In the genomic region with DNA sequence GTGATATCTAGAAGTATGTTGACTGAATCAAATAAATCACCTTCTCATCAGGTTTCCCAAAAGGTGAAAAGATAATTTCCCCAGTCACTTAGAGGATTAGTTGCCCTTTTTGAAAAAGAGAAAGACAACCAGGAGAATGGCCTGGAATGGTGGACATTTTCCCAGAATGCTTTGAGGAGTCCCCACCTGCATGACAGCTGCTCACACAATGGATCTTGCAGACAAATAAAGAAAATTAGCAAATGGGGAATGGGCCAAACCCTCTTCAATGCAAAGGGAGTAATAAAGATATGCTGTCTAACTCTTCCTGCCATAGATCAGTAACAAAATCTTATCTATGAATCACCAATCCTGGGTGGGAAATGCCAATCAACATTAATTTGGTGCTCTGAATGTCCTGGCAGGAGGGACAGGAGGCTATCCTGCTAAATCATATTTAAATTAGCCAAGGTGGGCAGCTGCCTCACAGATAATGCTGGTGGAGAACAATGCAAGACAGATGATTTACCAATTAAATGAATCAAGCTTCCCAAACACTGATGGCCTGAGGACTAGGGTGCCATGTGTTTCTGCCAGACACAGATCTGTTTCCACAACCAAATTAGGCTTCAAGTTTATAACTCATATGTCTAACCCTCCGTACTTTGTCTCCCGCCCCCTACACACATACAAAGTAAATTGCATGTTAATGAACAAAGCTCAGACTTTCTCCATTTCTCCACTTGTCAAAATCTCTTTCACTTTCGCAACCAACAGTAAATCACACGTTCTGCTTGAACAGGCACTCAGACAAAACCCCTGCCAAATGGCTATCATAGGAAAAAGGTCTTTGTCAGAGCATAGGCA, we compare ENCODE assay signal across 9 cellular contexts.
DNase-seq lines count a peak whose midpoint lies in the region; ATAC-seq and TF ChIP-seq lines count a peak whose summit lies in the region.
"Had no signal": no experiment of that assay in that cellular context is flagged by ENCODE, and none has a peak within 500 bp of the region (broad histone marks: within the 10 kb centered on the region; RNA-seq: fewer than 3 reads in every experiment).

No MANE protein-coding gene starts in this region.

- DNase-seq in activated T-cell treated with anti-CD3 and anti-CD28 coated beads, Interleukin-2, amount 50 U/mL, for 4 hours: no peak
- no peak for DNase-seq in activated T-cell treated with anti-CD3 and anti-CD28 coated beads, Interleukin-2, amount 50 U/mL, for 72 hours
- DNase-seq in NCI-H345 treated with DMSO at 0.1 percent for 48 hours (lab: John Stamatoyannopoulos, UW; ENCODE audit: unreplicated experiment): peak; percentile 57
- no peak for DNase-seq in left lung
- no peak for DNase-seq in HuH-7 (ENCODE audit: low spot score)
- DNase-seq in activated T-cell treated with anti-CD3 and anti-CD28 coated beads, Interleukin-2, amount 50 U/mL, for 24 hours: no peak
- no peak for DNase-seq in sciatic nerve (ENCODE audit: low spot score)

- peaks cover 3% of the 10 kb centered on the region for H3K4me1 Mint-ChIP-seq in activated T-cell treated with anti-CD3 and anti-CD28 coated beads, Interleukin-2, amount 50 U/mL, for 4 hours (ENCODE audit: low read depth)
- peaks cover 7% of the 10 kb centered on the region for H3K4me1 Mint-ChIP-seq in activated T-cell treated with anti-CD3 and anti-CD28 coated beads, Interleukin-2, amount 50 U/mL, for 72 hours (ENCODE audit: low read depth)
- peaks cover 5% of the 10 kb centered on the region for H3K4me1 Mint-ChIP-seq in activated T-cell treated with anti-CD3 and anti-CD28 coated beads, Interleukin-2, amount 50 U/mL, for 24 hours (ENCODE audit: low read depth)

- H3K9me3 Mint-ChIP-seq in activated T-cell treated with anti-CD3 and anti-CD28 coated beads, Interleukin-2, amount 50 U/mL, for 4 hours: peaks cover 7% of the 10 kb centered on the region
- no peaks in the 10 kb centered on the region for H3K9me3 Mint-ChIP-seq in activated T-cell treated with anti-CD3 and anti-CD28 coated beads, Interleukin-2, amount 50 U/mL, for 72 hours
- no peaks in the 10 kb centered on the region for H3K9me3 Mint-ChIP-seq in activated T-cell treated with anti-CD3 and anti-CD28 coated beads, Interleukin-2, amount 50 U/mL, for 24 hours

- no peaks in the 10 kb centered on the region for H3K27me3 Mint-ChIP-seq in activated T-cell treated with anti-CD3 and anti-CD28 coated beads, Interleukin-2, amount 50 U/mL, for 4 hours (ENCODE audit: low read depth)
- H3K27me3 Mint-ChIP-seq in activated T-cell treated with anti-CD3 and anti-CD28 coated beads, Interleukin-2, amount 50 U/mL, for 72 hours (ENCODE audit: low read depth): no peaks in the 10 kb centered on the region
- peaks cover 3% of the 10 kb centered on the region for H3K27me3 Mint-ChIP-seq in activated T-cell treated with anti-CD3 and anti-CD28 coated beads, Interleukin-2, amount 50 U/mL, for 24 hours

- no peaks in the 10 kb centered on the region for H3K36me3 ChIP-seq in left lung

- TF ChIP-seq CTCF in left lung (IDR thresholded peaks at IDR 0.05): no peak

- peak overlapping the region in 1 of 2 donors; percentile 15 for H3K4me3 ChIP-seq in left lung
- H3K4me3 ChIP-seq: lung had no signal

- H3K9me3 ChIP-seq in left lung: no peaks in the 10 kb centered on the region

- H3K4me1 ChIP-seq in left lung: no peaks in the 10 kb centered on the region

- no peaks in the 10 kb centered on the region for H3K36me3 Mint-ChIP-seq in activated T-cell treated with anti-CD3 and anti-CD28 coated beads, Interleukin-2, amount 50 U/mL, for 4 hours (ENCODE audit: insufficient read depth)
- no peaks in the 10 kb centered on the region for H3K36me3 Mint-ChIP-seq in activated T-cell treated with anti-CD3 and anti-CD28 coated beads, Interleukin-2, amount 50 U/mL, for 72 hours (ENCODE audit: insufficient read depth in 2 of 2)
- no peaks in the 10 kb centered on the region for H3K36me3 Mint-ChIP-seq in activated T-cell treated with anti-CD3 and anti-CD28 coated beads, Interleukin-2, amount 50 U/mL, for 24 hours (ENCODE audit: low read depth)

- no peak overlapping the region for H3K27ac ChIP-seq in left lung

- no peaks in the 10 kb centered on the region for H3K27me3 ChIP-seq in left lung

- H3K4me3 Mint-ChIP-seq in activated T-cell treated with anti-CD3 and anti-CD28 coated beads, Interleukin-2, amount 50 U/mL, for 4 hours: peak overlapping the region; percentile 14
- H3K4me3 Mint-ChIP-seq in activated T-cell treated with anti-CD3 and anti-CD28 coated beads, Interleukin-2, amount 50 U/mL, for 72 hours: peak overlapping the region in 1 of 2 donors; percentile 7
- no peak overlapping the region for H3K4me3 Mint-ChIP-seq in activated T-cell treated with anti-CD3 and anti-CD28 coated beads, Interleukin-2, amount 50 U/mL, for 24 hours

- intact Hi-C loops in left lung (cut with DNase I): no loop called here
- intact Hi-C loops in sciatic nerve (cut with DNase I): no loop called here

- no peak for ATAC-seq in activated T-cell treated with anti-CD3 and anti-CD28 coated beads, Interleukin-2, amount 50 U/mL, for 4 hours
- no peak for ATAC-seq in activated T-cell treated with anti-CD3 and anti-CD28 coated beads, Interleukin-2, amount 50 U/mL, for 72 hours (replicated peaks in 1 of 2)
- ATAC-seq in HG02943 (IDR thresholded peaks at IDR 0.05; ENCODE audit: low read depth, unreplicated experiment) (peak; percentile 97), left lung (peak; percentile 62), sciatic nerve (no peak)

- H3K27ac Mint-ChIP-seq in activated T-cell treated with anti-CD3 and anti-CD28 coated beads, Interleukin-2, amount 50 U/mL, for 72 hours: no peak overlapping the region
- H3K27ac Mint-ChIP-seq in activated T-cell treated with anti-CD3 and anti-CD28 coated beads, Interleukin-2, amount 50 U/mL, for 24 hours: no peak overlapping the region

Comparison
In these comparisons a context has a peak if more than half of its experiments do, and no peak if none do; other contexts are left out.
1. ATAC-seq: peak in HG02943 (single experiment) and left lung (single experiment); none in activated T-cell treated with anti-CD3 and anti-CD28 coated beads, Interleukin-2, amount 50 U/mL, for 4 hours (0 of 2), activated T-cell treated with anti-CD3 and anti-CD28 coated beads, Interleukin-2, amount 50 U/mL, for 72 hours (0 of 2) and sciatic nerve (single experiment).